In genomic region chr5:174794941-174795672, GRCh38 we compare ENCODE assay signal across 27 cellular contexts.
A peak's percentile ranks its signal among the peaks of the same experiment; 100 is the strongest.
DNase-seq lines count a peak whose midpoint lies in the region; FAIRE-seq and TF ChIP-seq lines count a peak whose summit lies in the region.
"Had no signal": no experiment of that assay in that cellular context is flagged by ENCODE, and none has a peak within 500 bp of the region (broad histone marks: within the 10 kb centered on the region; RNA-seq: fewer than 3 reads in every experiment).

No MANE protein-coding gene starts in this region.

- no peak overlapping the region for H3K23ac ChIP-seq in mesendoderm (ENCODE audit: low read length)

- FAIRE-seq in urothelium cell line (lab: Jason Lieb, UNC): no peak
- FAIRE-seq: endometrium, GM12892 had no signal

- H2BK15ac ChIP-seq in mesendoderm (replicated peaks; ENCODE audit: low read depth): no peak overlapping the region

- DNase-seq in EH (ENCODE audit: low read depth) (peak; percentile 85), NAMALWA (ENCODE audit: low spot score) (peak; percentile 6), choroid plexus epithelial cell (ENCODE audit: low read depth) (peak; percentile 70), mesendoderm (peak; percentile 83), urothelium cell line (ENCODE audit: low spot score) (no peak), SW480 (ENCODE audit: low spot score) (no peak), G401 (ENCODE audit: low spot score) (no peak), DMS114 treated with DMSO at 0.1 percent for 48 hours (lab: John Stamatoyannopoulos, UW; ENCODE audit: unreplicated experiment) (no peak)
- DNase-seq: activated CD4-positive, alpha-beta T cell treated with anti-CD3 and anti-CD28 coated beads for 1 hour; activated CD8-positive, alpha-beta T cell treated with anti-CD3 and anti-CD28 coated beads, Interleukin-2, amount 10 ng/mL, durations not matched to agents 7 days and 5 days; anterior cingulate cortex; central memory CD4-positive, alpha-beta T cell; COR-L47; DMS79; esophagus squamous epithelium; GOT3; natural killer cell; NCI-H2081; NCI-H2227 treated with DMSO at 0.1 percent for 48 hours; NCI-H526 treated with DMSO at 0.1 percent for 48 hours; Peyer's patch; transverse colon had no signal

- no peak overlapping the region for H2BK120ac ChIP-seq in mesendoderm (ENCODE audit: low read depth, low read length)

- H3K4ac ChIP-seq in mesendoderm (ENCODE audit: low read depth, low read length): no peak overlapping the region

- peak overlapping the region; percentile 54 for H3K56ac ChIP-seq in mesendoderm (ENCODE audit: low read length)

- peaks cover 5% of the 10 kb centered on the region for H3K4me1 ChIP-seq in mesendoderm (ENCODE audit: control insufficient read depth, low read depth, low read length)
- H3K4me1 ChIP-seq: BLaER1 had no signal

- H3K79me1 ChIP-seq in mesendoderm (ENCODE audit: low read length): no peaks in the 10 kb centered on the region

- H2AK5ac ChIP-seq in mesendoderm (ENCODE audit: low read length): no peak overlapping the region

- H3K18ac ChIP-seq in mesendoderm (ENCODE audit: low read length): peak overlapping the region; percentile 31

- H2BK5ac ChIP-seq in mesendoderm (ENCODE audit: low read length): no peak overlapping the region

- no peaks in the 10 kb centered on the region for H3K27me3 ChIP-seq in mesendoderm (ENCODE audit: insufficient read depth, low read length, poor library complexity)
- H3K27me3 ChIP-seq: BLaER1, Peyer's patch had no signal

- WGBS in mesendoderm (ENCODE audit: extremely low coverage, insufficient coverage, low lambda C conversion rate): no CpG with 5 or more reads among the region's 11 CpGs

- H3K9ac ChIP-seq in mesendoderm (ENCODE audit: low read length): no peak overlapping the region
- H3K9ac ChIP-seq: BLaER1 had no signal

- no peak overlapping the region for H4K5ac ChIP-seq in mesendoderm (ENCODE audit: low read length)

- no peak overlapping the region for H3K4me2 ChIP-seq in mesendoderm (ENCODE audit: low read length)
- H3K4me2 ChIP-seq: BLaER1 had no signal

- no peak overlapping the region for H3K27ac ChIP-seq in mesendoderm (ENCODE audit: low read depth, low read length)
- H3K27ac ChIP-seq: BLaER1, esophagus squamous epithelium, gastroesophageal sphincter, Peyer's patch, transverse colon had no signal

- no peak overlapping the region for H3K4me3 ChIP-seq in choroid plexus epithelial cell (ENCODE audit: low read depth, low read length)
- H3K4me3 ChIP-seq in mesendoderm (ENCODE audit: low read length): no peak overlapping the region
- H3K4me3 ChIP-seq: BLaER1, esophagus squamous epithelium, gastroesophageal sphincter, Peyer's patch, skin epidermis, transverse colon had no signal

- in situ Hi-C loops in G401 (cut with HindIII; ENCODE audit: low sequenced_read_pairs): no loop called here

- no peak for TF ChIP-seq CTCF in choroid plexus epithelial cell (conservative IDR thresholded peaks at IDR 0.05; ENCODE audit: low read depth, low read length)

- no peaks in the 10 kb centered on the region for H3K79me2 ChIP-seq in mesendoderm (ENCODE audit: control insufficient read depth, insufficient read depth, low read length)

- no peak overlapping the region for H4K8ac ChIP-seq in mesendoderm (ENCODE audit: low read depth, low read length)

- no peaks in the 10 kb centered on the region for H3K36me3 ChIP-seq in mesendoderm (ENCODE audit: control insufficient read depth, insufficient read depth, low read length)
- H3K36me3 ChIP-seq: BLaER1, esophagus squamous epithelium, gastroesophageal sphincter, Peyer's patch, transverse colon had no signal

Comparison
In these comparisons a context has a peak if more than half of its experiments do, and no peak if none do; other contexts are left out.
1. DNase-seq: peak in EH (single experiment), NAMALWA (single experiment), choroid plexus epithelial cell (single experiment) and mesendoderm (single experiment); none in urothelium cell line (single experiment), SW480 (single experiment), G401 (single experiment) and DMS114 treated with DMSO at 0.1 percent for 48 hours (single experiment).